ENCODE assay signal across 8 cellular contexts in the genomic region with DNA sequence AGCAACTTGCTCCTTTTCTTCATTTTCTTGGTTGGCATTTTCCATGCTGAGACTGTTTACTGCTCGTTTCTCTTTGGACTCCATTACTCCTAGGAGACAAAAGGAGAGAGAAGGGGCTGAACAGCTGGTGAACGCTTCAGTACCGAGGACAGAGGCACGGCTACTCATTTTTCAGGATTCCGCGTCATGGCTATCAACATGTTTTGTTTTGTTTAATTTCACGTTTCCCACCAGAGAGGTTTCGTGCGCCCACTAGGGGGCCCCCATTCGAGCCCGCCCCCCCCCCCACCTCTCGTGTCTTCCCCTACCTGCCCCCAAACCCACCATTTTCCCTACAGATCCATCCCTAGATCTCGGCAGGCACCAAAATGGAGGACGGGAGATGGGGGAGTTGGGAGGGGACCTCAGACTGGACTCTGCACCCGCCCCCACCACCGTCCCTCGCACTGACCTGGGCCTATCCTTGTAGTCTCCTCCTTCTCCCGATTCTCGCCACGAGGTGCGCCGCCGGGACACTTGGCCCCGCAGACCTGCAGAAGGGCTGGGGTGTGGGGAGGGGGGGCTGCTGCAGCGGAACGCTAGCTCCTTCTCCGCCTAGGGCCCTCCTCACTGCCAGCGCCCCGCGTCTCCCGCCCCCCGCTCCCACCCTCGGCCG.
DNase-seq lines count a peak whose midpoint lies in the region; ATAC-seq and TF ChIP-seq lines count a peak whose summit lies in the region.

No MANE protein-coding gene starts in this region.

- H3K4me1 ChIP-seq in Loucy (ENCODE audit: insufficient read depth, low read length, poor library complexity, severe bottlenecking): no peaks in the 10 kb centered on the region

- TF ChIP-seq CTCF in Loucy (conservative IDR thresholded peaks at IDR 0.05; ENCODE audit: low read length): 0 out of 2 replicates have a peak, but pooled peaks have one; percentile 16

- H3K36me3 Mint-ChIP-seq in activated naive CD8-positive, alpha-beta T cell: no peaks in the 10 kb centered on the region
- H3K36me3 Mint-ChIP-seq in stimulated activated naive CD8-positive, alpha-beta T cell treated with anti-CD3 and anti-CD28 coated beads, Interleukin-15, Interleukin-2, amounts not matched to agents 100 ng/mL and 50 ng/mL, for 24 hours (ENCODE audit: low read depth): no peaks in the 10 kb centered on the region

- no peaks in the 10 kb centered on the region for H3K36me3 ChIP-seq in Loucy (ENCODE audit: insufficient read depth, low read length)

- H3K79me2 ChIP-seq in Loucy (ENCODE audit: insufficient read depth, low read length): no peaks in the 10 kb centered on the region

- no peaks in the 10 kb centered on the region for H3F3A ChIP-seq in Loucy (ENCODE audit: low read depth)

- no peak for ATAC-seq in GM18858 (IDR thresholded peaks at IDR 0.05; ENCODE audit: unreplicated experiment)
- no peak for ATAC-seq in HG03521 (IDR thresholded peaks at IDR 0.05; ENCODE audit: unreplicated experiment)
- no peak for ATAC-seq in HG02610 (IDR thresholded peaks at IDR 0.05; ENCODE audit: unreplicated experiment)

- peak; percentile 6 for DNase-seq in Ammon's horn (ENCODE audit: low spot score)
- peak in 35 of 51 donors; percentile 0 to 45 (median 13) for DNase-seq in hypothalamus (lab: John Stamatoyannopoulos, UW)

- H3K9ac ChIP-seq in Loucy (ENCODE audit: low read depth, low read length, poor library complexity, severe bottlenecking): no peak overlapping the region

- peaks cover 2% of the 10 kb centered on the region for H3K4me1 Mint-ChIP-seq in activated naive CD8-positive, alpha-beta T cell (ENCODE audit: low read depth)
- H3K4me1 Mint-ChIP-seq in stimulated activated naive CD8-positive, alpha-beta T cell treated with anti-CD3 and anti-CD28 coated beads, Interleukin-15, Interleukin-2, amounts not matched to agents 100 ng/mL and 50 ng/mL, for 24 hours (ENCODE audit: low read depth): no peaks in the 10 kb centered on the region

- no peaks in the 10 kb centered on the region for H3K9me2 ChIP-seq in Loucy (replicated peaks; ENCODE audit: low read depth, low read length)

- H3K27me3 ChIP-seq in Loucy (ENCODE audit: insufficient read depth, low read length, poor library complexity, severe bottlenecking): no peaks in the 10 kb centered on the region

- H3K4me2 ChIP-seq in Loucy (ENCODE audit: low read depth, low read length, poor library complexity, severe bottlenecking): no peak overlapping the region

- no peaks in the 10 kb centered on the region for H3K9me3 Mint-ChIP-seq in activated naive CD8-positive, alpha-beta T cell (ENCODE audit: low read depth)
- no peaks in the 10 kb centered on the region for H3K9me3 Mint-ChIP-seq in stimulated activated naive CD8-positive, alpha-beta T cell treated with anti-CD3 and anti-CD28 coated beads, Interleukin-15, Interleukin-2, amounts not matched to agents 100 ng/mL and 50 ng/mL, for 24 hours

- peaks cover 9% of the 10 kb centered on the region for H3K27me3 Mint-ChIP-seq in activated naive CD8-positive, alpha-beta T cell
- peaks cover 14% of the 10 kb centered on the region for H3K27me3 Mint-ChIP-seq in stimulated activated naive CD8-positive, alpha-beta T cell treated with anti-CD3 and anti-CD28 coated beads, Interleukin-15, Interleukin-2, amounts not matched to agents 100 ng/mL and 50 ng/mL, for 24 hours

- H3K4me3 Mint-ChIP-seq in activated naive CD8-positive, alpha-beta T cell: peak overlapping the region; percentile 58
- peak overlapping the region; percentile 53 for H3K4me3 Mint-ChIP-seq in stimulated activated naive CD8-positive, alpha-beta T cell treated with anti-CD3 and anti-CD28 coated beads, Interleukin-15, Interleukin-2, amounts not matched to agents 100 ng/mL and 50 ng/mL, for 24 hours

- no peak overlapping the region for H3K4me3 ChIP-seq in Loucy (ENCODE audit: low read length, poor library complexity, severe bottlenecking)

- no peaks in the 10 kb centered on the region for H3K9me3 ChIP-seq in Loucy (ENCODE audit: insufficient read depth, low read depth, low read length)

- H2AFZ ChIP-seq in Loucy (ENCODE audit: low read length): no peak overlapping the region

- H3K27ac Mint-ChIP-seq in activated naive CD8-positive, alpha-beta T cell: no peak overlapping the region
- H3K27ac Mint-ChIP-seq in stimulated activated naive CD8-positive, alpha-beta T cell treated with anti-CD3 and anti-CD28 coated beads, Interleukin-15, Interleukin-2, amounts not matched to agents 100 ng/mL and 50 ng/mL, for 24 hours: no peak overlapping the region

- H4K20me1 ChIP-seq in Loucy (ENCODE audit: insufficient read depth, low read length, poor library complexity, severe bottlenecking): no peaks in the 10 kb centered on the region
